In genomic region chr9:125412166-125412565, GRCh38 we compare ENCODE assay signal across 1 cellular context.
TF ChIP-seq lines count a peak whose summit lies in the region.

No MANE protein-coding gene starts in this region.

TF ChIP-seq in GM23338, 12 proteins besides CTCF, POLR2A, EP300 and RAD21 (continued from another document):
- TF ChIP-seq REST (IDR thresholded peaks at IDR 0.05; ENCODE audit: unreplicated experiment) (no peak), POLR2AphosphoS5 (IDR thresholded peaks at IDR 0.05; ENCODE audit: low read depth) (no peak)
TF ChIP-seq in GM23338: peak in this region for 0.
